21 cellular contexts compared by ENCODE assay signal in genomic region chr19:28495046-28495445, GRCh38.
"Had no signal": no experiment of that assay in that cellular context is flagged by ENCODE, and none has a peak within 500 bp of the region (broad histone marks: within the 10 kb centered on the region; RNA-seq: fewer than 3 reads in every experiment).

No MANE protein-coding gene starts in this region.

- H3K27me3 ChIP-seq: foreskin keratinocyte, neutrophil, pancreas, right lobe of liver, tibial nerve, upper lobe of left lung had no signal

- H3K9me3 ChIP-seq: lower lobe of right lung, neutrophil, pancreas, right lobe of liver, thoracic aorta, tibial nerve, upper lobe of left lung had no signal

- DNase-seq: dorsolateral prefrontal cortex; effector CD4-positive, alpha-beta T cell; hypothalamus; left ventricle myocardium superior; lower lobe of right lung; naive thymus-derived CD8-positive, alpha-beta T cell; nephron progenitor cell; pancreas; right lobe of liver; small intestine; stimulated activated CD4-positive, alpha-beta T cell treated with anti-CD3 and anti-CD28 coated beads, Interleukin-15, amount 100 ng/mL, for 24 hours; stimulated activated CD4-positive, alpha-beta T cell treated with anti-CD3 and anti-CD28 coated beads, Interleukin-2, amount 100 ng/mL, for 48 hours; stimulated activated naive B cell treated with anti-CD40 and anti-IgM and Interleukin-4, amounts not matched to agents 10 μg/mL and 1 μg/mL and 100 μg/mL, for 72 hours; upper lobe of left lung had no signal

- ATAC-seq: foreskin keratinocyte; left ventricle myocardium superior; lower lobe of right lung; naive thymus-derived CD8-positive, alpha-beta T cell; pancreas; right lobe of liver; stimulated activated naive B cell treated with anti-CD40 and anti-IgM and Interleukin-4, amounts not matched to agents 10 μg/mL and 1 μg/mL and 100 μg/mL, for 72 hours had no signal

- H3K4me3 ChIP-seq: dorsolateral prefrontal cortex, lower lobe of right lung, pancreas, right lobe of liver, thoracic aorta, tibial nerve, upper lobe of left lung had no signal

- H3K4me1 ChIP-seq: foreskin keratinocyte, pancreas, right lobe of liver had no signal

- H3K36me3 ChIP-seq: lower lobe of right lung, neutrophil, pancreas, right lobe of liver, thoracic aorta, tibial nerve, upper lobe of left lung had no signal

- FAIRE-seq: colon, keratinocyte, pancreas, small intestine, urothelium cell line had no signal

- H3K27ac ChIP-seq: dorsolateral prefrontal cortex, foreskin keratinocyte, lower lobe of right lung, neutrophil, pancreas, right lobe of liver, thoracic aorta, tibial nerve, upper lobe of left lung had no signal
